In the genomic region with DNA sequence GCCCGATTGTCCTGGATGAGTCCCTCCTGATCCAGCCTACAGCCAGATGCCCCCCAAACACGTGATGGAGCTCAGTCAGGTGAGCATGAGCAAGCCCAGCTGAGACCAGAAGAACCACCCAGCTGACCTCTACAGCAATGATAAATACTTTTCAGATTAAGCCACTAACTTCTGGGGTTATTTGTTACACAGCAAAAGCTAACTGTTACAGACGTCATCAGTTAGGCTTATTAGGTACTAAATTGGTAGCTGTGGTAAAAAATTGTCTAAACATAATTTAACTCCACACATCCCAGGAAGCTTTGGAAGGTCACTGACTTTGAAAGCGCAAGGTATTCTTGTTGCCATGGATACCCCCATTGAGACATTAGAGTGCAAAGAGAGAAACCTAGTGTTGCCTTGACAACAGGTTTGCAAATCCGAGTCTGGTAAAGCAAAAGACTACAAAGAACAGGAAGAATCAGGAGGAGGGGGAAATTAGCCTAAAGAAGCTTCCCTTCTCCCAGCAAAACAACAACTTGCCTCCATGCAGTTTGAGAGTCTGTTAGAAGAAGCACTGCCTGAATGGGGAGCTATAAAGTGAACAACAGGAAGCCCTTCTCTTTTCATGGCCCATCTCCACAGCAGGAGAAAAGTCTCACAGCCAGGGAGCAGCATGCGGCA, we compare ENCODE assay signal across 12 cellular contexts. TPM values are rescaled to one million over a fixed set of nuclear protein-coding genes. Genes with fewer than 3 reads are reported as not detected.
DNase-seq lines count a peak whose midpoint lies in the region; ATAC-seq and TF ChIP-seq lines count a peak whose summit lies in the region.
"Had no signal": no experiment of that assay in that cellular context is flagged by ENCODE, and none has a peak within 500 bp of the region (broad histone marks: within the 10 kb centered on the region; RNA-seq: fewer than 3 reads in every experiment).

No MANE protein-coding gene starts in this region.

- POLR2A ChIA-PET in activated CD8-positive, alpha-beta T cell treated with anti-CD3 and anti-CD28 coated beads for 36 hours (lab: Charles Lee): interaction anchor here (0.7 to 6.6 kb wide), 16 partner anchors 9 to 132 kb away, joined by 3 to 44 read pairs (median 7); a partner anchor contains a TSS

- peak overlapping the region in 8 of 11 experiments; percentile 62 to 87 (median 80); a peak in 16 of 22 replicates for H3K9ac ChIP-seq in BLaER1 treated with 17β-estradiol and CSF1 and Interleukin-3, amounts not matched to agents 10 nM and 100 nM
- H3K9ac ChIP-seq in colonic mucosa (ENCODE audit: low read depth in 2 of 2, low read length in 2 of 2): no peak overlapping the region

- H3K4me3 Mint-ChIP-seq in activated CD8-positive, alpha-beta T cell treated with anti-CD3 and anti-CD28 coated beads for 36 hours: peak overlapping the region; percentile 70

- H3K27me3 Mint-ChIP-seq in activated CD8-positive, alpha-beta T cell treated with anti-CD3 and anti-CD28 coated beads for 36 hours: no peaks in the 10 kb centered on the region

- H3K9me3 ChIP-seq in BLaER1 treated with 17β-estradiol and CSF1 and Interleukin-3, amounts not matched to agents 10 nM and 100 nM (replicated peaks in 1 of 11): peaks cover 0 to 7% (median 4%) of the 10 kb centered on the region in 11 experiments; a peak in 10 of 22 replicates
- H3K9me3 ChIP-seq in DOHH2 (ENCODE audit: control insufficient read depth, insufficient read depth, low read length): peaks cover 7% of the 10 kb centered on the region
- no peaks in the 10 kb centered on the region for H3K9me3 ChIP-seq in colonic mucosa

- H3K4me1 ChIP-seq in BLaER1 treated with 17β-estradiol and CSF1 and Interleukin-3, amounts not matched to agents 10 nM and 100 nM: peaks cover 48 to 100% (median 99%) of the 10 kb centered on the region in 10 experiments
- peaks cover 92% of the 10 kb centered on the region for H3K4me1 ChIP-seq in DOHH2 (ENCODE audit: control insufficient read depth, low read length)
- no peaks in the 10 kb centered on the region for H3K4me1 ChIP-seq in colonic mucosa

- DNase-seq in activated CD8-positive, alpha-beta T cell treated with anti-CD3 and anti-CD28 coated beads for 36 hours: no peak
- peak; percentile 45 for DNase-seq in iPS-NIHi7 (ENCODE audit: extremely low spot score)
- DNase-seq in colonic mucosa: no peak
- DNase-seq in NCI-H446 (lab: John Stamatoyannopoulos, UW): no peak
- DNase-seq in T1000 (lab: John Stamatoyannopoulos, UW): no peak
- no peak for DNase-seq in NK-92 treated with Interleukin-12 subunit alpha and Interleukin-12 subunit beta, amount 100 ng/mL, for 24 hours (lab: John Stamatoyannopoulos, UW)
- DNase-seq: activated effector memory CD4-positive, alpha-beta T cell treated with Interleukin-2 at 50 U/mL for 16 hours; NCI-H2081; occipital lobe had no signal

- H3K36me3 ChIP-seq in BLaER1 treated with 17β-estradiol and CSF1 and Interleukin-3, amounts not matched to agents 10 nM and 100 nM: no peaks in the 10 kb centered on the region
- H3K36me3 ChIP-seq in DOHH2 (ENCODE audit: control insufficient read depth, low read length) (peaks cover 9% of the 10 kb centered on the region), colonic mucosa (no peaks in the 10 kb centered on the region)

- CTCF ChIA-PET in activated CD8-positive, alpha-beta T cell treated with anti-CD3 and anti-CD28 coated beads for 36 hours (lab: Charles Lee): interaction anchor here (0.7 to 6.9 kb wide), 16 partner anchors 8 to 330 kb away, joined by 3 to 36 read pairs (median 4); a partner anchor contains a TSS

- H3K9me3 Mint-ChIP-seq in activated CD8-positive, alpha-beta T cell treated with anti-CD3 and anti-CD28 coated beads for 36 hours: peaks cover 10% of the 10 kb centered on the region

- H3K4me2 ChIP-seq in BLaER1 treated with 17β-estradiol and CSF1 and Interleukin-3, amounts not matched to agents 10 nM and 100 nM: peak overlapping the region; percentile 71 to 97 (median 89)
- peak overlapping the region; percentile 94 for H3K4me2 ChIP-seq in DOHH2 (ENCODE audit: low read length)

- peaks cover 20% of the 10 kb centered on the region for H3F3A ChIP-seq in DOHH2 (ENCODE audit: control insufficient read depth, insufficient read depth)

- H3K79me2 ChIP-seq in DOHH2 (ENCODE audit: control insufficient read depth, low read length): peaks cover 35% of the 10 kb centered on the region

- H3K4me3 ChIP-seq in BLaER1 treated with 17β-estradiol and CSF1 and Interleukin-3, amounts not matched to agents 10 nM and 100 nM: peak overlapping the region in 4 of 10 experiments; percentile 54 to 62 (median 58); a peak in 5 of 20 replicates
- H3K4me3 ChIP-seq in DOHH2 (ENCODE audit: low read length) (peak overlapping the region; percentile 87), colonic mucosa (no peak overlapping the region)

- TF ChIP-seq CTCF in DOHH2 (IDR thresholded peaks at IDR 0.05; ENCODE audit: low read depth, low read length, poor library complexity, severe bottlenecking): no peak
- no peak for TF ChIP-seq CTCF in activated CD8-positive, alpha-beta T cell treated with anti-CD3 and anti-CD28 coated beads for 36 hours (IDR thresholded peaks at IDR 0.05)
- TF ChIP-seq CTCF in colonic mucosa (IDR thresholded peaks at IDR 0.05): no peak

- no peaks in the 10 kb centered on the region for H3K9me2 ChIP-seq in DOHH2 (replicated peaks; ENCODE audit: control insufficient read depth, low read length)

- H3K27ac Mint-ChIP-seq in activated CD8-positive, alpha-beta T cell treated with anti-CD3 and anti-CD28 coated beads for 36 hours: peak overlapping the region; percentile 97

- H3K36me3 Mint-ChIP-seq in activated CD8-positive, alpha-beta T cell treated with anti-CD3 and anti-CD28 coated beads for 36 hours (ENCODE audit: low read depth): peaks cover 9% of the 10 kb centered on the region

- peak overlapping the region in 10 of 11 experiments; percentile 19 to 96 (median 86); a peak in 19 of 22 replicates for H3K27ac ChIP-seq in BLaER1 treated with 17β-estradiol and CSF1 and Interleukin-3, amounts not matched to agents 10 nM and 100 nM
- H3K27ac ChIP-seq in DOHH2 (ENCODE audit: low read depth, low read length) (peak overlapping the region; percentile 87), colonic mucosa (no peak overlapping the region)

- intact Hi-C loops in activated CD8-positive, alpha-beta T cell treated with anti-CD3 and anti-CD28 coated beads for 36 hours (cut with micrococcal nuclease): loop anchor here (2.0 to 5.0 kb wide), 2 partner anchors 23 to 40 kb away; a partner anchor contains a TSS
- intact Hi-C loops in colonic mucosa (cut with DNase I): no loop called here

- peaks cover 74% of the 10 kb centered on the region for H3K4me1 Mint-ChIP-seq in activated CD8-positive, alpha-beta T cell treated with anti-CD3 and anti-CD28 coated beads for 36 hours (ENCODE audit: low read depth)

- no peak for ATAC-seq in activated CD8-positive, alpha-beta T cell treated with anti-CD3 and anti-CD28 coated beads for 36 hours

- no peaks in the 10 kb centered on the region for H4K20me1 ChIP-seq in BLaER1 treated with 17β-estradiol and CSF1 and Interleukin-3, amounts not matched to agents 10 nM and 100 nM
- H4K20me1 ChIP-seq in DOHH2 (ENCODE audit: control insufficient read depth, insufficient read depth, low read depth, low read length): no peaks in the 10 kb centered on the region

- H3K27me3 ChIP-seq in BLaER1 treated with 17β-estradiol and CSF1 and Interleukin-3, amounts not matched to agents 10 nM and 100 nM: peaks cover 0 to 53% (median 0%) of the 10 kb centered on the region in 11 experiments; a peak in 4 of 22 replicates
- H3K27me3 ChIP-seq in DOHH2 (ENCODE audit: control insufficient read depth, low read length): no peaks in the 10 kb centered on the region
- no peaks in the 10 kb centered on the region for H3K27me3 ChIP-seq in colonic mucosa

RNA-seq across cellular contexts. Expression of a gene that starts 41.8 kb away (rescaled TPM):
- total RNA-seq in activated CD8-positive, alpha-beta T cell treated with anti-CD3 and anti-CD28 coated beads for 36 hours: 10 to 100 TPM; 10.9 to 11.9 TPM
- under 1 TPM; 0.20 to 0.27 TPM for total RNA-seq in colonic mucosa
- total RNA-seq: kidney epithelial cell had no signal

Comparison
In these comparisons a context has a peak if more than half of its experiments do, and no peak if none do; other contexts are left out.
1. H3K9ac ChIP-seq: peak in BLaER1 treated with 17β-estradiol and CSF1 and Interleukin-3, amounts not matched to agents 10 nM and 100 nM (8 of 11); none in colonic mucosa (0 of 2).
2. RNA of a gene that starts 41.8 kb away (total RNA-seq): 10.9 to 11.9 TPM in activated CD8-positive, alpha-beta T cell treated with anti-CD3 and anti-CD28 coated beads for 36 hours; 0.20 to 0.27 TPM in colonic mucosa; every median in the first group is over 4 times any median in the second.